In the genomic region with DNA sequence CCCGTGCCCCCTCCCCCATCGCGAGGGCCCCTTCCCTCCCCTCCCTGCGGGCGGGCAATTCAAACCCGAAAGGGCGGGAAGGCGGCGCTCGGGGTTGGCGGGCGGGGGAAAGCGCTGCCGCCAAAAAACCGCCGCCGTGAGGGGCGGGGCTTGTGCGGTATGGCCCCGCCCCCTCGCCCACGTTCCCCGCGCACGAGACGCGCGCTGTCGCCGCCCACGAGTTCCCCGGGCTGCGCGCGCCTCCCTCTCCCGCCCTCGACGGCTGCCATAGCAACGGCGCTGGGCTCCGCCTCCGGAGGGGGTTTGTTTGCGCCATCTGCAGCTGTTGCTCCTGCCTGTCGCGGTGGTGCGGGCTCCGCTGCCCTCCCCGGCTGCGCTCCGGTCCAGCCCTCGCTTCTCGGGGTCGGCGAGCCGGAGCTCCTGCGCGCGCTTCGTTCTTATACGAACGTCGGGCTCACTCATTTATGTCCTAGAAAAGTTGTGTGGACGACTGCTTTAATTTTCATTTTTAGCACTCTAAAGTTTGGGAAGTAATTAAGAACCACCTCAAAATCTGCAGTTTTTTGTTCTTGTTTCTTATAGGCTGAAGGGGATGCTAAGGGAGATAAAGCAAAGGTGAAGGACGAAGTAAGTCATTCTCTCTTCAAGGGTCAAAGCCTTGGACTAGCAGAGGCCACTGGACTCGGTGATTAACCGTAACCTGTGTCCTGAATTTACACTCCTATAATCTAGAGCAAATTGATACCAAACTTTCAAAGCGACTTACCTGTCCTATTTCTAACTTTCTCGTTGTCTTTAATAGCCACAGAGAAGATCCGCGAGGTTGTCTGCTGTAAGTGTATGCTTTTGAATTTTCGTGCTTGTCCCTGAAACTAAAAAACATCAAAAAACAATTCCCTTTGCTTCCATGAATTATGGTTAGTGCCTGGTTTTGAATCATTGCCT, we compare ENCODE assay signal across 1 cellular context.
TF ChIP-seq lines count a peak whose summit lies in the region.

No MANE protein-coding gene starts in this region.

TF ChIP-seq in HepG2, 621 proteins besides CTCF, POLR2A, EP300 and RAD21 (continued from another document):
- TF ChIP-seq, protein P1, sequence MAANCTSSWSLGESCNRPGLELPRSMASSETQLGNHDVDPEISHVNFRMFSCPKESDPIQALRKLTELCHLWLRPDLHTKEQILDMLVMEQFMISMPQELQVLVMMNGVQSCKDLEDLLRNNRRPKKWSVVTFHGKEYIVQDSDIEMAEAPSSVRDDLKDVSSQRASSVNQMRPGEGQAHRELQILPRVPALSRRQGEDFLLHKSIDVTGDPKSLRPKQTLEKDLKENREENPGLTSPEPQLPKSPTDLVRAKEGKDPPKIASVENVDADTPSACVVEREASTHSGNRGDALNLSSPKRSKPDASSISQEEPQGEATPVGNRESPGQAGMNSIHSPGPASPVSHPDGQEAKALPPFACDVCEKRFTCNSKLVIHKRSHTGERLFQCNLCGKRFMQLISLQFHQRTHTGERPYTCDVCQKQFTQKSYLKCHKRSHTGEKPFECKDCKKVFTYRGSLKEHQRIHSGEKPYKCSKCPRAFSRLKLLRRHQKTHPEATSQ (CRISPR knock-in tag; IDR thresholded peaks at IDR 0.05; ENCODE audit: borderline replicate concordance), result peak; percentile 50; the same call in 1 of the 2 replicates
- TF ChIP-seq, protein P2, sequence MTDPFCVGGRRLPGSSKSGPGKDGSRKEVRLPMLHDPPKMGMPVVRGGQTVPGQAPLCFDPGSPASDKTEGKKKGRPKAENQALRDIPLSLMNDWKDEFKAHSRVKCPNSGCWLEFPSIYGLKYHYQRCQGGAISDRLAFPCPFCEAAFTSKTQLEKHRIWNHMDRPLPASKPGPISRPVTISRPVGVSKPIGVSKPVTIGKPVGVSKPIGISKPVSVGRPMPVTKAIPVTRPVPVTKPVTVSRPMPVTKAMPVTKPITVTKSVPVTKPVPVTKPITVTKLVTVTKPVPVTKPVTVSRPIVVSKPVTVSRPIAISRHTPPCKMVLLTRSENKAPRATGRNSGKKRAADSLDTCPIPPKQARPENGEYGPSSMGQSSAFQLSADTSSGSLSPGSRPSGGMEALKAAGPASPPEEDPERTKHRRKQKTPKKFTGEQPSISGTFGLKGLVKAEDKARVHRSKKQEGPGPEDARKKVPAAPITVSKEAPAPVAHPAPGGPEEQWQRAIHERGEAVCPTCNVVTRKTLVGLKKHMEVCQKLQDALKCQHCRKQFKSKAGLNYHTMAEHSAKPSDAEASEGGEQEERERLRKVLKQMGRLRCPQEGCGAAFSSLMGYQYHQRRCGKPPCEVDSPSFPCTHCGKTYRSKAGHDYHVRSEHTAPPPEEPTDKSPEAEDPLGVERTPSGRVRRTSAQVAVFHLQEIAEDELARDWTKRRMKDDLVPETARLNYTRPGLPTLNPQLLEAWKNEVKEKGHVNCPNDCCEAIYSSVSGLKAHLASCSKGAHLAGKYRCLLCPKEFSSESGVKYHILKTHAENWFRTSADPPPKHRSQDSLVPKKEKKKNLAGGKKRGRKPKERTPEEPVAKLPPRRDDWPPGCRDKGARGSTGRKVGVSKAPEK (CRISPR knock-in tag; IDR thresholded peaks at IDR 0.05; ENCODE audit: borderline replicate concordance), result no peak
- TF ChIP-seq, protein P3, sequence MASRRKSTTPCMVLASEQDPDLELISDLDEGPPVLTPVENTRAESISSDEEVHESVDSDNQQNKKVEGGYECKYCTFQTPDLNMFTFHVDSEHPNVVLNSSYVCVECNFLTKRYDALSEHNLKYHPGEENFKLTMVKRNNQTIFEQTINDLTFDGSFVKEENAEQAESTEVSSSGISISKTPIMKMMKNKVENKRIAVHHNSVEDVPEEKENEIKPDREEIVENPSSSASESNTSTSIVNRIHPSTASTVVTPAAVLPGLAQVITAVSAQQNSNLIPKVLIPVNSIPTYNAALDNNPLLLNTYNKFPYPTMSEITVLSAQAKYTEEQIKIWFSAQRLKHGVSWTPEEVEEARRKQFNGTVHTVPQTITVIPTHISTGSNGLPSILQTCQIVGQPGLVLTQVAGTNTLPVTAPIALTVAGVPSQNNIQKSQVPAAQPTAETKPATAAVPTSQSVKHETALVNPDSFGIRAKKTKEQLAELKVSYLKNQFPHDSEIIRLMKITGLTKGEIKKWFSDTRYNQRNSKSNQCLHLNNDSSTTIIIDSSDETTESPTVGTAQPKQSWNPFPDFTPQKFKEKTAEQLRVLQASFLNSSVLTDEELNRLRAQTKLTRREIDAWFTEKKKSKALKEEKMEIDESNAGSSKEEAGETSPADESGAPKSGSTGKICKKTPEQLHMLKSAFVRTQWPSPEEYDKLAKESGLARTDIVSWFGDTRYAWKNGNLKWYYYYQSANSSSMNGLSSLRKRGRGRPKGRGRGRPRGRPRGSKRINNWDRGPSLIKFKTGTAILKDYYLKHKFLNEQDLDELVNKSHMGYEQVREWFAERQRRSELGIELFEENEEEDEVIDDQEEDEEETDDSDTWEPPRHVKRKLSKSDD (CRISPR knock-in tag; IDR thresholded peaks at IDR 0.05; ENCODE audit: low read depth), result no peak; the same call in 1 of the 2 replicates
- TF ChIP-seq ATF7 (IDR thresholded peaks at IDR 0.05) (no peak), ATF7 (CRISPR knock-in tag; IDR thresholded peaks at IDR 0.05) (no peak)
- TF ChIP-seq, protein P4, sequence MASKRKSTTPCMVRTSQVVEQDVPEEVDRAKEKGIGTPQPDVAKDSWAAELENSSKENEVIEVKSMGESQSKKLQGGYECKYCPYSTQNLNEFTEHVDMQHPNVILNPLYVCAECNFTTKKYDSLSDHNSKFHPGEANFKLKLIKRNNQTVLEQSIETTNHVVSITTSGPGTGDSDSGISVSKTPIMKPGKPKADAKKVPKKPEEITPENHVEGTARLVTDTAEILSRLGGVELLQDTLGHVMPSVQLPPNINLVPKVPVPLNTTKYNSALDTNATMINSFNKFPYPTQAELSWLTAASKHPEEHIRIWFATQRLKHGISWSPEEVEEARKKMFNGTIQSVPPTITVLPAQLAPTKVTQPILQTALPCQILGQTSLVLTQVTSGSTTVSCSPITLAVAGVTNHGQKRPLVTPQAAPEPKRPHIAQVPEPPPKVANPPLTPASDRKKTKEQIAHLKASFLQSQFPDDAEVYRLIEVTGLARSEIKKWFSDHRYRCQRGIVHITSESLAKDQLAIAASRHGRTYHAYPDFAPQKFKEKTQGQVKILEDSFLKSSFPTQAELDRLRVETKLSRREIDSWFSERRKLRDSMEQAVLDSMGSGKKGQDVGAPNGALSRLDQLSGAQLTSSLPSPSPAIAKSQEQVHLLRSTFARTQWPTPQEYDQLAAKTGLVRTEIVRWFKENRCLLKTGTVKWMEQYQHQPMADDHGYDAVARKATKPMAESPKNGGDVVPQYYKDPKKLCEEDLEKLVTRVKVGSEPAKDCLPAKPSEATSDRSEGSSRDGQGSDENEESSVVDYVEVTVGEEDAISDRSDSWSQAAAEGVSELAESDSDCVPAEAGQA (IDR thresholded peaks at IDR 0.05; ENCODE audit: low read depth), result 0 out of 2 replicates have a peak, but pooled peaks have one; percentile 11
- TF ChIP-seq, protein P4 (CRISPR knock-in tag; IDR thresholded peaks at IDR 0.05; ENCODE audit: borderline replicate concordance), result no peak
- TF ChIP-seq, protein P5, sequence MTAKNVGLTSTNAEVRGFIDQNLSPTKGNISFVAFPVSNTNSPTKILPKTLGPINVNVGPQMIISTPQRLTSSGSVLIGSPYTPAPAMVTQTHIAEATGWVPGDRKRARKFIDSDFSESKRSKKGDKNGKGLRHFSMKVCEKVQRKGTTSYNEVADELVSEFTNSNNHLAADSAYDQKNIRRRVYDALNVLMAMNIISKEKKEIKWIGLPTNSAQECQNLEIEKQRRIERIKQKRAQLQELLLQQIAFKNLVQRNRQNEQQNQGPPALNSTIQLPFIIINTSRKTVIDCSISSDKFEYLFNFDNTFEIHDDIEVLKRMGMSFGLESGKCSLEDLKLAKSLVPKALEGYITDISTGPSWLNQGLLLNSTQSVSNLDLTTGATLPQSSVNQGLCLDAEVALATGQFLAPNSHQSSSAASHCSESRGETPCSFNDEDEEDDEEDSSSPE (CRISPR knock-in tag; IDR thresholded peaks at IDR 0.05), result peak; percentile 98
TF ChIP-seq in HepG2: peak in this region for 132.
